1 cellular context compared by ENCODE assay signal in the genomic region with DNA sequence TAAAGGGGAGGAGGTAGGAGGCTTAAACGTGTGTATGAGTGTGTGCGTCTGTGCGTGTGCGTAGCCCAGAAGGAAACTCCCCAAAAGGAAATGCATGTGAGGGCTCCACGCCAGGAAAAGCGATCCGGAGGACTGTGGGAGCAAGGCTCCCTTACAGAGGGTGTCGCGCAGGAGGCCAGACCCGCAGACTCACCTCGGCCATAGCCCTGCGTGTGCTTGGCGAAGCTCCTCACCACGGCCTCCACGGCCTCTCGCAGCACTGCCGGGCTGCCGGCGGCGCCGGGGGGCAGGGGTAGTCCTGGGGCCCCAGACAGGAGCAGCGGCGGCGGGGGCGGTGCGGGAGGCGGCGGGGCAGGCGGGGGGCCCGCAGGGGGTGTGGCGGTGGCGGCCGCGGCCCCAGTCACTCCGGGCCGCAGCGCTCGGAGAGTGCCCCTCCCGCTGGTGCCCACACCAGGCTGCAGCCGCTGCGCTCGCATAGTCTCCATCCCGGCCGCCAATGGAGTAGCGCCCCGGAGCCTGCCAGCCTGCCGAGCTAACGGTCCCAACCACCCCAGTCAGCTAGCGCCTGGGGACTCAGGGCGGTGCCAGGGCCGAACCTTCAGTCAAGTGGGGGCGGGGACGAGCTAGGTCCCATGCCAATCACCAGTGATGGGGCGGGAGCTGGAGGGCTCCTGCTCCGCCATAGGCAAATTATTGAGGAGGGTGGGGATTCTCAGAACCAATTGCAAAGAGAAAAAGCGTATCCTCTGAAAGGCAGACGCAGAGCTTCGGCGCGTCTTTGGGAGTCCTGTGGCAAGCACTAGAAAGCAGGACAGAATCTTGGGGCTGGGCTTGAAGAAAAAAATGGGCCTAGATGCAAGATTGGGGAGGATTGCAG.
TF ChIP-seq lines count a peak whose summit lies in the region.

A gene (minus strand): TSS at position 575 of the 877 bp plus-strand sequence. CDS start 90 bp downstream, at position 485.

TF ChIP-seq in H1, 55 proteins besides CTCF, POLR2A, EP300 and RAD21 (continued from another document):
- TF ChIP-seq EZH2 (IDR thresholded peaks at IDR 0.05; ENCODE audit: low read depth, low read length, severe bottlenecking), result no peak
- TF ChIP-seq, protein P1, sequence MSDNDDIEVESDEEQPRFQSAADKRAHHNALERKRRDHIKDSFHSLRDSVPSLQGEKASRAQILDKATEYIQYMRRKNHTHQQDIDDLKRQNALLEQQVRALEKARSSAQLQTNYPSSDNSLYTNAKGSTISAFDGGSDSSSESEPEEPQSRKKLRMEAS (IDR thresholded peaks at IDR 0.05), result 0 out of 2 replicates have a peak, but pooled peaks have one; percentile 25
- peak; percentile 33; the same call in 1 of the 2 replicates for TF ChIP-seq SUZ12 (IDR thresholded peaks at IDR 0.05; ENCODE audit: low read length)
- TF ChIP-seq CTBP2 (IDR thresholded peaks at IDR 0.05; ENCODE audit: borderline replicate concordance, insufficient read depth, insufficient read length, low read length), result peak; percentile 39
- TF ChIP-seq CHD2 (IDR thresholded peaks at IDR 0.05; ENCODE audit: low read length), result peak; percentile 51; the same call in 1 of the 2 replicates
